Comparison of ENCODE assay signal across 8 cellular contexts in genomic region chr7:141551773-141552162, GRCh38. TPM values are rescaled to one million over a fixed set of nuclear protein-coding genes. Genes with fewer than 3 reads are reported as not detected.
DNase-seq lines count a peak whose midpoint lies in the region; ATAC-seq and TF ChIP-seq lines count a peak whose summit lies in the region.

No MANE protein-coding gene starts in this region.

- H2AFZ ChIP-seq in OCI-LY7 (ENCODE audit: low read length), result peak overlapping the region; percentile 98; the same call in 1 of the 2 replicates

- intact Hi-C loops in activated naive CD4-positive, alpha-beta T cell treated with anti-CD3 and anti-CD28 coated beads for 36 hours (cut with micrococcal nuclease), result loop anchor here (1.0 to 10.0 kb wide), 6 partner anchors 149 to 1253 kb away; partner anchors contain the start of genes MRPS33 and SSBP1
- intact Hi-C loops in OCI-LY7 (cut with micrococcal nuclease; ENCODE audit: unreplicated experiment) (loop anchor here (5.0 kb wide), 1 partner anchor 186 kb away; the partner anchor contains the start of gene SSBP1), psoas muscle (cut with DNase I) (loop anchor here in 1 of 2 donors (5.0 kb wide), 1 partner anchor 96 kb away; no protein-coding TSS in a partner anchor)

- H3K36me3 Mint-ChIP-seq in activated naive CD4-positive, alpha-beta T cell treated with anti-CD3 and anti-CD28 coated beads for 36 hours (ENCODE audit: low read depth), result peaks cover 24% of the 10 kb centered on the region

- no peak for TF ChIP-seq CTCF in OCI-LY7 (conservative IDR thresholded peaks at IDR 0.05; ENCODE audit: low read length)
- no peak for TF ChIP-seq CTCF in epithelial cell of proximal tubule (conservative IDR thresholded peaks at IDR 0.05; ENCODE audit: low read depth, low read length)
- no peak for TF ChIP-seq CTCF in psoas muscle (IDR thresholded peaks at IDR 0.05)
- TF ChIP-seq CTCF in GM10266 (IDR thresholded peaks at IDR 0.05; ENCODE audit: control insufficient read depth, insufficient read depth, low read depth, missing control alignments), result no peak

- H3K27me3 Mint-ChIP-seq in activated naive CD4-positive, alpha-beta T cell treated with anti-CD3 and anti-CD28 coated beads for 36 hours (ENCODE audit: low read depth), result no peaks in the 10 kb centered on the region

- WGBS in psoas muscle, 3 donors, result 9 to 22% (median 12%) methylated on average over 4 of the region's 4 CpGs

- DNase-seq in activated naive CD4-positive, alpha-beta T cell treated with anti-CD3 and anti-CD28 coated beads for 36 hours, result no peak
- no peak for DNase-seq in activated naive CD4-positive, alpha-beta T cell treated with Interleukin-2 at 50 U/mL for 16 hours
- DNase-seq in OCI-LY7 (ENCODE audit: low spot score) (peak; percentile 2), epithelial cell of proximal tubule (ENCODE audit: low read depth) (no peak), psoas muscle (no peak), cerebellar nuclear complex (lab: John Stamatoyannopoulos, UW) (no peak), COLO829 (ENCODE audit: low spot score) (no peak), GM10266 (ENCODE audit: extremely low spot score) (no peak)

- no peak overlapping the region for H3K27ac ChIP-seq in OCI-LY7 (ENCODE audit: low read depth, low read length, poor library complexity, severe bottlenecking)
- H3K27ac ChIP-seq in psoas muscle, result peak overlapping the region; percentile 76

- no TSS peak for BruUV-seq in OCI-LY7 (replicated peaks; lab: Mats Ljungman, UMichigan)

- no peaks in the 10 kb centered on the region for H3K9me3 Mint-ChIP-seq in activated naive CD4-positive, alpha-beta T cell treated with anti-CD3 and anti-CD28 coated beads for 36 hours

- no peaks in the 10 kb centered on the region for H3K27me3 ChIP-seq in psoas muscle (ENCODE audit: insufficient read depth in 3 of 3, low read length in 2 of 3)

- H3K4me2 ChIP-seq in OCI-LY7 (ENCODE audit: low read length), result peak overlapping the region; percentile 80

- ATAC-seq in psoas muscle, result no peak

- CTCF ChIA-PET in activated naive CD4-positive, alpha-beta T cell treated with anti-CD3 and anti-CD28 coated beads for 36 hours (lab: Charles Lee), result interaction anchor here (0.6 to 1.1 kb wide), 2 partner anchors 17 to 20 kb away, joined by 3 read pairs; no protein-coding TSS in a partner anchor
- CTCF ChIA-PET in OCI-LY7 (lab: Charles Lee; ENCODE audit: unreplicated experiment), result no interaction called here

- H3K4me3 ChIP-seq in OCI-LY7 (ENCODE audit: low read depth, low read length, poor library complexity, severe bottlenecking) (peak overlapping the region; percentile 90), epithelial cell of proximal tubule (ENCODE audit: low read depth, low read length) (peak overlapping the region; percentile 73), psoas muscle (peak overlapping the region; percentile 88)

- H3K4me1 ChIP-seq in OCI-LY7 (ENCODE audit: insufficient read depth, low read length, poor library complexity, severe bottlenecking), result peaks cover 21% of the 10 kb centered on the region
- peaks cover 5% of the 10 kb centered on the region for H3K4me1 ChIP-seq in psoas muscle

- H3K27ac Mint-ChIP-seq in activated naive CD4-positive, alpha-beta T cell treated with anti-CD3 and anti-CD28 coated beads for 36 hours, result peak overlapping the region; percentile 54

- no peaks in the 10 kb centered on the region for H4K20me1 ChIP-seq in OCI-LY7 (ENCODE audit: insufficient read depth, low read length)

- POLR2A ChIA-PET in OCI-LY7 (lab: Charles Lee), result interaction anchor here (0.8 to 2.3 kb wide), 2 partner anchors 81 to 537 kb away, joined by 3 to 6 read pairs; partner anchors contain the start of gene MRPS33

- H3K9me2 ChIP-seq in OCI-LY7 (ENCODE audit: insufficient read depth, low read length), result no peaks in the 10 kb centered on the region

- H3K4me1 Mint-ChIP-seq in activated naive CD4-positive, alpha-beta T cell treated with anti-CD3 and anti-CD28 coated beads for 36 hours (ENCODE audit: low read depth), result peaks cover 39% of the 10 kb centered on the region

- H3K9me3 ChIP-seq in OCI-LY7 (ENCODE audit: low read length) (no peaks in the 10 kb centered on the region), psoas muscle (no peaks in the 10 kb centered on the region)

- peak overlapping the region; percentile 86 for H3K4me3 Mint-ChIP-seq in activated naive CD4-positive, alpha-beta T cell treated with anti-CD3 and anti-CD28 coated beads for 36 hours

- H3K79me2 ChIP-seq in OCI-LY7 (ENCODE audit: insufficient read depth, low read depth, low read length), result no peaks in the 10 kb centered on the region; the same call in 1 of the 2 replicates

- H3K36me3 ChIP-seq in OCI-LY7 (ENCODE audit: insufficient read depth, low read length), result peaks cover 9% of the 10 kb centered on the region
- H3K36me3 ChIP-seq in psoas muscle (ENCODE audit: insufficient read depth in 1 of 2, low read depth in 1 of 2), result peaks cover 0 to 15% of the 10 kb centered on the region in 2 donors

RNA-seq across cellular contexts. Expression of gene AGK, which starts 0.6 kb away (rescaled TPM):
- total RNA-seq in activated naive CD4-positive, alpha-beta T cell treated with anti-CD3 and anti-CD28 coated beads for 36 hours, result 10 to 100 TPM; 35.8 to 37.9 TPM
- total RNA-seq in OCI-LY7 (2014; rRNA removed; shearing (Covaris generic)), result 26.5 and 31.2 TPM in 2 replicates
- total RNA-seq in OCI-LY7 (2022), result 33.6 and 40.5 TPM in 2 replicates
- 28.4 and 31.0 TPM in 2 replicates for total RNA-seq in epithelial cell of proximal tubule
- 10 to 100 TPM in 2 of 4 donors, 1 to 10 TPM in 2; 7.8 to 15.4 (median 9.8) TPM for total RNA-seq in psoas muscle
- 10 to 100 TPM in 1 of 3 donors, 1 to 10 TPM in 2; 5.8 to 10.3 (median 7.3) TPM for polyA plus RNA-seq in psoas muscle
